9 cellular contexts compared by ENCODE assay signal in genomic region chr1:248860007-248860406, GRCh38. TPM values are rescaled to one million over a fixed set of nuclear protein-coding genes. Genes with fewer than 3 reads are reported as not detected.
DNase-seq lines count a peak whose midpoint lies in the region; ATAC-seq, FAIRE-seq and TF ChIP-seq lines count a peak whose summit lies in the region.
"Had no signal": no experiment of that assay in that cellular context is flagged by ENCODE, and none has a peak within 500 bp of the region (broad histone marks: within the 10 kb centered on the region; RNA-seq: fewer than 3 reads in every experiment).

No MANE protein-coding gene starts in this region.

- H4K8ac ChIP-seq in H1 (ENCODE audit: extremely low read depth, insufficient read depth, low read length), result no peak overlapping the region

- TF ChIP-seq EP300 in H1 (IDR thresholded peaks at IDR 0.05; ENCODE audit: borderline replicate concordance in 1 of 2, low read depth in 2 of 2, low read length in 2 of 2), result no peak

- H3K27ac Mint-ChIP-seq in activated CD4-positive, alpha-beta T cell treated with anti-CD3 and anti-CD28 coated beads for 36 hours, result peak overlapping the region; percentile 99

- no peaks in the 10 kb centered on the region for H3K79me1 ChIP-seq in H1 (ENCODE audit: low read depth, low read length)

- H3K4me2 ChIP-seq in OCI-LY7 (ENCODE audit: low read length) (peak overlapping the region; percentile 77), H1 (ENCODE audit: insufficient read depth in 1 of 2, low read depth in 2 of 2, low read length in 2 of 2) (peak overlapping the region; percentile 80 to 93; a peak in 2 of 4 replicates)

- H2AK5ac ChIP-seq in H1 (ENCODE audit: low read depth, low read length), result no peak overlapping the region

- no peak overlapping the region for H2BK15ac ChIP-seq in H1 (ENCODE audit: low read length)

- H2BK5ac ChIP-seq in H1 (ENCODE audit: low read depth, low read length), result no peak overlapping the region

- no peak overlapping the region for H3K9ac ChIP-seq in H1 (replicated peaks in 1 of 4; ENCODE audit: extremely low read depth in 1 of 4, low read depth in 3 of 4, low read length in 3 of 4)

- H3K36me3 Mint-ChIP-seq in activated CD4-positive, alpha-beta T cell treated with anti-CD3 and anti-CD28 coated beads for 36 hours (ENCODE audit: low read depth), result peaks cover 22% of the 10 kb centered on the region

- BruUV-seq in OCI-LY7 (replicated peaks; lab: Mats Ljungman, UMichigan), result no TSS peak

- no peak overlapping the region for H2BK120ac ChIP-seq in H1 (replicated peaks; ENCODE audit: low read depth, low read length)

- H4K91ac ChIP-seq in H1 (replicated peaks; ENCODE audit: insufficient read length, low read length), result no peak overlapping the region

- no peak overlapping the region for H3K14ac ChIP-seq in H1 (ENCODE audit: insufficient read length)

- H3K27me3 ChIP-seq in H1 (replicated peaks in 1 of 4; ENCODE audit: control insufficient read depth in 3 of 4, extremely low read depth in 1 of 4, insufficient read depth in 3 of 4, low read length in 3 of 4), result peaks cover 0 to 19% (median 11%) of the 10 kb centered on the region in 4 experiments; a peak in 5 of 7 replicates
- H3K27me3 ChIP-seq in gastrocnemius medialis, result no peaks in the 10 kb centered on the region

- H3K4me1 ChIP-seq in OCI-LY7 (ENCODE audit: insufficient read depth, low read length, poor library complexity, severe bottlenecking) (peaks cover 39% of the 10 kb centered on the region), H1 (replicated peaks in 1 of 4; ENCODE audit: control insufficient read depth in 3 of 4, insufficient read depth in 4 of 4, low read length in 3 of 4) (peaks cover 3 to 18% (median 14%) of the 10 kb centered on the region in 4 experiments), gastrocnemius medialis (peaks cover 19 to 39% of the 10 kb centered on the region in 2 donors)

- POLR2A ChIA-PET in activated CD4-positive, alpha-beta T cell treated with anti-CD3 and anti-CD28 coated beads for 36 hours (lab: Charles Lee), result interaction anchor here (0.5 to 2.4 kb wide), 3 partner anchors 22 to 40 kb away, joined by 3 to 13 read pairs (median 10); partner anchors contain the start of genes SH3BP5L and ZNF672
- POLR2A ChIA-PET in OCI-LY7 (lab: Charles Lee) (interaction anchor here (0.6 to 4.2 kb wide), 10 partner anchors 11 to 1796 kb away, joined by 3 to 31 read pairs (median 8); partner anchors contain the start of genes PGBD2, SH3BP5L and ZNF672), H1 (lab: Charles Lee; ENCODE audit: partially characterized antibody) (interaction anchor here (1.7 to 5.9 kb wide), 6 partner anchors 14 to 46 kb away, joined by 4 to 46 read pairs (median 18); partner anchors contain the start of genes PGBD2, SH3BP5L and ZNF672)

- H3K9me3 Mint-ChIP-seq in activated CD4-positive, alpha-beta T cell treated with anti-CD3 and anti-CD28 coated beads for 36 hours (ENCODE audit: low read depth), result no peaks in the 10 kb centered on the region

- no peak overlapping the region for H3K27ac ChIP-seq in OCI-LY7 (ENCODE audit: low read depth, low read length, poor library complexity, severe bottlenecking)
- H3K27ac ChIP-seq in H1 (ENCODE audit: low read depth, low read length), result no peak overlapping the region
- peak overlapping the region; percentile 86 to 98 (median 94) for H3K27ac ChIP-seq in gastrocnemius medialis

- no peak for FAIRE-seq in H1 (lab: Jason Lieb, UNC)

- H4K5ac ChIP-seq in H1 (ENCODE audit: insufficient read length, low read depth, low read length), result no peak overlapping the region

- no peaks in the 10 kb centered on the region for H3K27me3 Mint-ChIP-seq in activated CD4-positive, alpha-beta T cell treated with anti-CD3 and anti-CD28 coated beads for 36 hours

- H3K23ac ChIP-seq in H1 (ENCODE audit: insufficient read length), result no peak overlapping the region

- TF ChIP-seq POLR2A in H1 (IDR thresholded peaks at IDR 0.05; ENCODE audit: control extremely low read depth in 1 of 2, low read depth in 2 of 2, low read length in 2 of 2) (no peak), gastrocnemius medialis (IDR thresholded peaks at IDR 0.05) (no peak)

- H3K4ac ChIP-seq in H1 (replicated peaks; ENCODE audit: insufficient read length, low read depth, low read length), result no peak overlapping the region

- TF ChIP-seq RAD21 in H1 (IDR thresholded peaks at IDR 0.05 in 1 of 2, conservative IDR thresholded peaks at IDR 0.05 in 1 of 2; ENCODE audit: low read depth in 2 of 2, low read length in 2 of 2), result no peak

- CTCF ChIA-PET in activated CD4-positive, alpha-beta T cell treated with anti-CD3 and anti-CD28 coated beads for 36 hours (lab: Charles Lee), result interaction anchor here (0.7 to 2.9 kb wide), 4 partner anchors 10 to 36 kb away, joined by 3 to 25 read pairs (median 10); partner anchors contain the start of gene ZNF672
- CTCF ChIA-PET in OCI-LY7 (lab: Charles Lee; ENCODE audit: unreplicated experiment) (interaction anchor here (2.1 to 2.4 kb wide), 2 partner anchors 14 to 21 kb away, joined by 8 to 18 read pairs; no protein-coding TSS in a partner anchor), H1 (lab: Charles Lee; ENCODE audit: partially characterized antibody) (interaction anchor here (0.7 to 5.0 kb wide), 9 partner anchors 10 to 54 kb away, joined by 3 to 58 read pairs (median 7); partner anchors contain the start of genes SH3BP5L and ZNF672)

- H3K18ac ChIP-seq in H1 (ENCODE audit: extremely low read depth, low read length), result no peak overlapping the region

- peaks cover 11% of the 10 kb centered on the region; the same call in 1 of the 2 replicates for H3K79me2 ChIP-seq in OCI-LY7 (ENCODE audit: insufficient read depth, low read depth, low read length)
- peaks cover 0 to 8% of the 10 kb centered on the region in 2 experiments; a peak in 1 of 4 replicates for H3K79me2 ChIP-seq in H1 (ENCODE audit: control insufficient read depth in 1 of 2, insufficient read depth in 2 of 2, low read length in 2 of 2)

- H4K20me1 ChIP-seq in OCI-LY7 (ENCODE audit: insufficient read depth, low read length) (no peaks in the 10 kb centered on the region), H1 (replicated peaks in 1 of 2; ENCODE audit: control insufficient read depth in 1 of 2, insufficient read depth in 2 of 2, low read length in 2 of 2) (no peaks in the 10 kb centered on the region)

- no peak for DNase-seq in activated CD4-positive, alpha-beta T cell treated with anti-CD3 and anti-CD28 coated beads for 36 hours
- DNase-seq in activated CD4-positive, alpha-beta T cell treated with anti-CD3 and anti-CD28 coated beads, Interleukin-2, amount 50 U/mL, for 48 hours, result no peak
- DNase-seq in OCI-LY7 (ENCODE audit: low spot score), result no peak
- no peak for DNase-seq in H1 (ENCODE audit: low read depth in 1 of 2, low spot score in 2 of 2)
- no peak for DNase-seq in gastrocnemius medialis
- DNase-seq in stimulated activated naive CD4-positive, alpha-beta T cell treated with Interleukin-2 at 50 U/mL for 16 hours (lab: John Stamatoyannopoulos, UW), result no peak
- no peak for DNase-seq in C1 segment of cervical spinal cord (lab: John Stamatoyannopoulos, UW)
- DNase-seq in putamen (ENCODE audit: low spot score), result no peak
- DNase-seq: effector CD4-positive, alpha-beta T cell had no signal

- H3K4me3 Mint-ChIP-seq in activated CD4-positive, alpha-beta T cell treated with anti-CD3 and anti-CD28 coated beads for 36 hours, result peak overlapping the region; percentile 89

- TF ChIP-seq CTCF in OCI-LY7 (conservative IDR thresholded peaks at IDR 0.05; ENCODE audit: low read length) (no peak), H1 (IDR thresholded peaks at IDR 0.05; ENCODE audit: control extremely low read depth in 1 of 3, insufficient read depth in 1 of 3, low read depth in 1 of 3, low read length in 3 of 3) (no peak), gastrocnemius medialis (IDR thresholded peaks at IDR 0.05 in 4 of 5, conservative IDR thresholded peaks at IDR 0.05 in 1 of 5) (no peak)

- ATAC-seq in activated CD4-positive, alpha-beta T cell treated with anti-CD3 and anti-CD28 coated beads for 36 hours, result no peak
- ATAC-seq in gastrocnemius medialis, result no peak

- no peak overlapping the region; the same call in 1 of the 2 replicates for H2AFZ ChIP-seq in OCI-LY7 (ENCODE audit: low read length)
- no peak overlapping the region for H2AFZ ChIP-seq in H1 (ENCODE audit: low read length)

- no peak overlapping the region for H2BK20ac ChIP-seq in H1 (ENCODE audit: low read length)

- H3K56ac ChIP-seq in H1 (replicated peaks; ENCODE audit: insufficient read length, low read depth, low read length), result no peak overlapping the region

- peaks cover 49% of the 10 kb centered on the region for H3K4me1 Mint-ChIP-seq in activated CD4-positive, alpha-beta T cell treated with anti-CD3 and anti-CD28 coated beads for 36 hours

- in situ Hi-C loops in gastrocnemius medialis (cut with MboI; ENCODE audit: low sequenced_read_pairs in 4 of 4), result no loop called here

- H3K9me2 ChIP-seq in OCI-LY7 (ENCODE audit: insufficient read depth, low read length), result no peaks in the 10 kb centered on the region

- intact Hi-C loops in activated CD4-positive, alpha-beta T cell treated with anti-CD3 and anti-CD28 coated beads for 36 hours (cut with DNase I, micrococcal nuclease), result no loop called here
- intact Hi-C loops in OCI-LY7 (cut with micrococcal nuclease; ENCODE audit: unreplicated experiment), result no loop called here
- intact Hi-C loops in gastrocnemius medialis (cut with DNase I; ENCODE audit: low total_unique reads), result no loop called here

- peaks cover 26% of the 10 kb centered on the region for H3K23me2 ChIP-seq in H1 (ENCODE audit: low read depth, low read length)

- H3K4me3 ChIP-seq in OCI-LY7 (ENCODE audit: low read depth, low read length, poor library complexity, severe bottlenecking), result peak overlapping the region; percentile 79
- H3K4me3 ChIP-seq in H1 (ENCODE audit: extremely low read depth in 1 of 4, insufficient read depth in 2 of 4, low read depth in 3 of 4, low read length in 4 of 4), result no peak overlapping the region
- peak overlapping the region in 1 of 4 donors; percentile 68 for H3K4me3 ChIP-seq in gastrocnemius medialis

- H3K36me3 ChIP-seq in OCI-LY7 (ENCODE audit: insufficient read depth, low read length) (peaks cover 16% of the 10 kb centered on the region), H1 (ENCODE audit: control insufficient read depth in 2 of 4, insufficient read depth in 4 of 4, low read length in 3 of 4) (peaks cover under 1 to 10% (median 8%) of the 10 kb centered on the region in 4 experiments; a peak in 5 of 8 replicates), gastrocnemius medialis (no peaks in the 10 kb centered on the region)

- WGBS in H1 (ENCODE audit: extremely low coverage in 1 of 2, insufficient coverage in 1 of 2, insufficient read length in 1 of 2, insufficient replicate concordance in 2 of 2, low coverage in 1 of 2, low lambda C conversion rate in 2 of 2, missing lambda C conversion rate in 1 of 2), 2 experiments, result 89% methylated on average over 4 of the region's 4 CpGs; no CpG with 5 or more reads in 1 of the 2 experiments

- no peaks in the 10 kb centered on the region for H3K9me3 ChIP-seq in OCI-LY7 (ENCODE audit: low read length)
- no peaks in the 10 kb centered on the region for H3K9me3 ChIP-seq in H1 (ENCODE audit: insufficient read depth in 2 of 2, low read depth in 1 of 2, low read length in 1 of 2)
- no peaks in the 10 kb centered on the region for H3K9me3 ChIP-seq in gastrocnemius medialis

- H2BK12ac ChIP-seq in H1 (ENCODE audit: low read depth, low read length), result no peak overlapping the region

RNA-seq across cellular contexts. Expression of gene ZNF692, which starts 1.1 kb away (rescaled TPM):
- 10 to 100 TPM; 75.9 to 92.3 TPM for total RNA-seq in activated CD4-positive, alpha-beta T cell treated with anti-CD3 and anti-CD28 coated beads for 36 hours
- 49.7 and 65.0 TPM in 2 replicates for total RNA-seq in OCI-LY7 (2014; rRNA removed; shearing (Covaris generic))
- total RNA-seq in OCI-LY7 (2022) (66.2 and 67.4 TPM in 2 replicates), gastrocnemius medialis (10 to 100 TPM in 3 of 4 donors, 1 to 10 TPM in 1; 8.0 to 38.0 (median 13.9) TPM)
- total RNA-seq in H1 (2021; fragmentation: NEBNext Ultra II Directional; extraction: Animal tissue kit (Norgen Biotek cat#: 25700)), result 38.4 and 39.7 TPM in 2 replicates
- 52.3 and 55.8 TPM in 2 replicates for polyA plus RNA-seq in H1 (2011; rRNA removed)
- polyA plus RNA-seq in H1 (2011; cell fraction: cytosol; rRNA removed), result 75.0 TPM
- polyA plus RNA-seq in H1 (2011; cell fraction: nucleus; rRNA removed), result 255 TPM
- 47.8 to 62.3 TPM (median 56.6 TPM) in 4 replicates for polyA plus RNA-seq in H1 (2012, experiment 1 of 2)
- polyA plus RNA-seq in H1 (2012, experiment 2 of 2), result 42.7 TPM
- 30.6 TPM for polyA plus RNA-seq in H1 (2013, experiment 1 of 2)
- 26.0 TPM for polyA plus RNA-seq in H1 (2013, experiment 2 of 2)
- polyA minus RNA-seq in H1 (2011; rRNA and poly(A)+ RNA removed), result 12.5 and 15.3 TPM in 2 replicates
- 12.3 TPM for polyA minus RNA-seq in H1 (2011; cell fraction: cytosol; rRNA and poly(A)+ RNA removed)
- 40.6 TPM for polyA minus RNA-seq in H1 (2011; cell fraction: nucleus; rRNA and poly(A)+ RNA removed)

RNA-seq across cellular contexts. Expression of gene ZNF672, which starts 22.0 kb away (rescaled TPM):
- 10 to 100 TPM; 39.5 to 49.4 TPM for total RNA-seq in activated CD4-positive, alpha-beta T cell treated with anti-CD3 and anti-CD28 coated beads for 36 hours
- 45.7 and 56.1 TPM in 2 replicates for total RNA-seq in OCI-LY7 (2014; rRNA removed; shearing (Covaris generic))
- total RNA-seq in OCI-LY7 (2022), result 50.0 and 52.7 TPM in 2 replicates
- total RNA-seq in H1 (2021; fragmentation: NEBNext Ultra II Directional; extraction: Animal tissue kit (Norgen Biotek cat#: 25700)), result 28.4 and 30.7 TPM in 2 replicates
- polyA plus RNA-seq in H1 (2011; rRNA removed), result 40.4 and 40.7 TPM in 2 replicates
- polyA plus RNA-seq in H1 (2011; cell fraction: cytosol; rRNA removed), result 29.5 TPM
- polyA plus RNA-seq in H1 (2011; cell fraction: nucleus; rRNA removed), result 25.3 TPM
- 15.9 to 22.8 TPM (median 20.8 TPM) in 4 replicates for polyA plus RNA-seq in H1 (2012, experiment 1 of 2)
- 31.7 TPM for polyA plus RNA-seq in H1 (2012, experiment 2 of 2)
- polyA plus RNA-seq in H1 (2013, experiment 1 of 2), result 17.9 TPM
- polyA plus RNA-seq in H1 (2013, experiment 2 of 2), result 18.5 TPM
- polyA minus RNA-seq in H1 (2011; rRNA and poly(A)+ RNA removed), result 27.1 and 34.9 TPM in 2 replicates
- 26.9 TPM for polyA minus RNA-seq in H1 (2011; cell fraction: cytosol; rRNA and poly(A)+ RNA removed)
- 29.5 TPM for polyA minus RNA-seq in H1 (2011; cell fraction: nucleus; rRNA and poly(A)+ RNA removed)
- 10 to 100 TPM; 41.9 to 81.0 (median 59.0) TPM for total RNA-seq in gastrocnemius medialis

RNA-seq across cellular contexts. Expression of gene SH3BP5L, which starts 34.3 kb away (rescaled TPM):
- total RNA-seq in activated CD4-positive, alpha-beta T cell treated with anti-CD3 and anti-CD28 coated beads for 36 hours, result 10 to 100 TPM; 20.1 to 21.3 TPM
- 14.5 and 16.9 TPM in 2 replicates for total RNA-seq in OCI-LY7 (2014; rRNA removed; shearing (Covaris generic))
- 21.8 and 24.5 TPM in 2 replicates for total RNA-seq in OCI-LY7 (2022)
- 27.9 and 28.4 TPM in 2 replicates for total RNA-seq in H1 (2021; fragmentation: NEBNext Ultra II Directional; extraction: Animal tissue kit (Norgen Biotek cat#: 25700))
- polyA plus RNA-seq in H1 (2011; rRNA removed), result 20.2 and 29.7 TPM in 2 replicates
- polyA plus RNA-seq in H1 (2011; cell fraction: cytosol; rRNA removed), result 27.2 TPM
- polyA plus RNA-seq in H1 (2011; cell fraction: nucleus; rRNA removed), result 32.9 TPM
- 14.2 to 20.1 TPM (median 19.1 TPM) in 4 replicates for polyA plus RNA-seq in H1 (2012, experiment 1 of 2)
- 18.1 TPM for polyA plus RNA-seq in H1 (2012, experiment 2 of 2)
- 14.2 TPM for polyA plus RNA-seq in H1 (2013, experiment 1 of 2)
- 13.8 TPM for polyA plus RNA-seq in H1 (2013, experiment 2 of 2)
- polyA minus RNA-seq in H1 (2011; rRNA and poly(A)+ RNA removed), result 15.4 and 21.6 TPM in 2 replicates
- polyA minus RNA-seq in H1 (2011; cell fraction: cytosol; rRNA and poly(A)+ RNA removed), result 13.0 TPM
- 24.4 TPM for polyA minus RNA-seq in H1 (2011; cell fraction: nucleus; rRNA and poly(A)+ RNA removed)
- total RNA-seq in gastrocnemius medialis, result 10 to 100 TPM; 15.7 to 26.4 (median 22.8) TPM

RNA-seq across cellular contexts. Expression of gene PGBD2, which starts 46.0 kb away (rescaled TPM):
- 1 to 10 TPM; 2.3 to 2.9 TPM for total RNA-seq in activated CD4-positive, alpha-beta T cell treated with anti-CD3 and anti-CD28 coated beads for 36 hours
- 9.2 and 13.0 TPM in 2 replicates for total RNA-seq in OCI-LY7 (2014; rRNA removed; shearing (Covaris generic))
- total RNA-seq in OCI-LY7 (2022), result 6.4 and 7.5 TPM in 2 replicates
- total RNA-seq in H1 (2021; fragmentation: NEBNext Ultra II Directional; extraction: Animal tissue kit (Norgen Biotek cat#: 25700)), result 7.7 and 7.8 TPM in 2 replicates
- polyA plus RNA-seq in H1 (2011; rRNA removed), result 3.2 and 4.5 TPM in 2 replicates
- polyA plus RNA-seq in H1 (2011; cell fraction: cytosol; rRNA removed), result 5.9 TPM
- 5.0 TPM for polyA plus RNA-seq in H1 (2011; cell fraction: nucleus; rRNA removed)
- polyA plus RNA-seq in H1 (2012, experiment 1 of 2), result 5.6 to 7.2 TPM (median 6.3 TPM) in 4 replicates
- 1.2 TPM for polyA plus RNA-seq in H1 (2012, experiment 2 of 2)
- 4.0 TPM for polyA plus RNA-seq in H1 (2013, experiment 1 of 2)
- polyA plus RNA-seq in H1 (2013, experiment 2 of 2), result 3.7 TPM
- polyA minus RNA-seq in H1 (2011; rRNA and poly(A)+ RNA removed), result 11.7 and 12.8 TPM in 2 replicates
- polyA minus RNA-seq in H1 (2011; cell fraction: cytosol; rRNA and poly(A)+ RNA removed), result 3.9 TPM
- polyA minus RNA-seq in H1 (2011; cell fraction: nucleus; rRNA and poly(A)+ RNA removed), result 8.0 TPM
- total RNA-seq in gastrocnemius medialis, result 1 to 10 TPM in 3 of 4 donors, under 1 TPM in 1; 0.22 to 2.8 (median 2.0) TPM

Comparison
In these comparisons a context has a peak if more than half of its experiments do, and no peak if none do; other contexts are left out.
1. H3K27ac ChIP-seq: peak in gastrocnemius medialis (4 of 4); none in OCI-LY7 (single experiment) and H1 (single experiment).